26 cellular contexts compared by ENCODE assay signal in the genomic region with DNA sequence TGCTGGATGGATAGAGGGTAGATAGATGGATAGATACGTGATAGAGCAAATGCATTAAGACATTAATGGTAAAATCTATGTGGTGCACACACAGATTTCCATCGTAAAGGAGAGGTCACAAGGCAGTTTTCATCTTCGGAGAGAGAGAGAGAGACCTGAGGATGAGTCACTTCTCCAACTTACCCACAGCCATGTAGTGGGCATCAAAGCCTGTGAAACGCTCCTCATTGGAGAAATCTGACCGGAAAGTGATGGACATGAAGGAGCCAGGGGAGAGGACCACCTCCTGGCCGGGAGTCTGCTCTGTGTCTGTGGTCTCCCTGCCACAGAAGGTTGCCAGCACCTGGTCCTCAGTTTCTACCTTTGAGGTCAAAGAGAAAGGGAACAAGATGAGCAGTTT. TPM values are rescaled to one million over a fixed set of nuclear protein-coding genes. Genes with fewer than 3 reads are reported as not detected.
A peak's percentile ranks its signal among the peaks of the same experiment; 100 is the strongest.
DNase-seq lines count a peak whose midpoint lies in the region; ATAC-seq, FAIRE-seq and TF ChIP-seq lines count a peak whose summit lies in the region.
"Had no signal": no experiment of that assay in that cellular context is flagged by ENCODE, and none has a peak within 500 bp of the region (broad histone marks: within the 10 kb centered on the region; RNA-seq: fewer than 3 reads in every experiment).

No MANE protein-coding gene starts in this region.

- POLR2A ChIA-PET in K562 (lab: Yijun Ruan, JAX), result no interaction called here

- CTCF ChIA-PET in K562 (lab: Yijun Ruan, JAX; ENCODE audit: low intra/inter-chr PET ratio), result no interaction called here

- H3K4me2 ChIP-seq in GM23338 (no peak overlapping the region), K562 (ENCODE audit: insufficient read depth, low read length) (no peak overlapping the region)
- H3K4me2 ChIP-seq: A549; BLaER1 treated with 17β-estradiol and CSF1 and Interleukin-3, amounts not matched to agents 10 nM and 100 nM had no signal

- no TSS peak for BruUV-seq in K562 (replicated peaks; lab: Mats Ljungman, UMichigan)

- H3K27ac Mint-ChIP-seq in GM23338, result no peak overlapping the region
- H3K27ac Mint-ChIP-seq: CD4-positive, alpha-beta T cell; H9 had no signal

- no peaks in the 10 kb centered on the region for H3K27me3 Mint-ChIP-seq in GM23338 (ENCODE audit: insufficient read depth, low read depth, poor library complexity)

- TF ChIP-seq EP300 in K562 (IDR thresholded peaks at IDR 0.05; ENCODE audit: low read length), result no peak

- H3K4me1 Mint-ChIP-seq in GM23338, result peaks cover 6% of the 10 kb centered on the region; the same call in 2 of the 3 replicates

- no peak overlapping the region for H3K4me3 Mint-ChIP-seq in GM23338
- H3K4me3 Mint-ChIP-seq: CD4-positive, alpha-beta T cell; H9 had no signal

- ATAC-seq in GM23338, result no peak
- ATAC-seq in K562, result no peak
- no peak for ATAC-seq in right lobe of liver
- ATAC-seq: PC-3 had no signal

- TF ChIP-seq CTCF in GM23338 (conservative IDR thresholded peaks at IDR 0.05; ENCODE audit: low read depth in 2 of 2) (no peak), K562 (IDR thresholded peaks at IDR 0.05 in 2 of 3, conservative IDR thresholded peaks at IDR 0.05 in 1 of 3; ENCODE audit: insufficient read depth in 2 of 3, low read depth in 1 of 3, low read length in 3 of 3) (no peak), right lobe of liver (IDR thresholded peaks at IDR 0.05) (no peak), vagina (IDR thresholded peaks at IDR 0.05) (no peak), breast epithelium (IDR thresholded peaks at IDR 0.05) (no peak), tibial artery (IDR thresholded peaks at IDR 0.05) (no peak)

- intact Hi-C loops in K562 (cut with micrococcal nuclease) (no loop called here), right lobe of liver (cut with DNase I) (no loop called here), vagina (cut with DNase I) (no loop called here), breast epithelium (cut with DNase I; ENCODE audit: low total_unique reads) (no loop called here), tibial artery (cut with DNase I; ENCODE audit: low total_unique reads) (no loop called here)

- H3K4me1 ChIP-seq in GM23338 (ENCODE audit: insufficient read depth) (peaks cover 6% of the 10 kb centered on the region), K562 (replicated peaks in 1 of 2; ENCODE audit: control insufficient read depth in 2 of 2, insufficient read depth in 2 of 2, low read length in 2 of 2) (no peaks in the 10 kb centered on the region; a peak in 1 of 5 replicates), right lobe of liver (peaks cover 0 to 41% (median 13%) of the 10 kb centered on the region in 4 donors), vagina (peaks cover 40% of the 10 kb centered on the region), breast epithelium (no peaks in the 10 kb centered on the region), tibial artery (peaks cover 5 to 32% (median 18%) of the 10 kb centered on the region in 4 donors)
- H3K4me1 ChIP-seq: SJCRH30 had no signal

- H2AFZ ChIP-seq in GM23338, result 0 out of 2 replicates have a peak overlapping the region, but pooled peaks have one; percentile 63
- no peak overlapping the region for H2AFZ ChIP-seq in K562 (ENCODE audit: low read depth, low read length)

- no peak for TF ChIP-seq RAD21 in K562 (CRISPR knock-in tag; conservative IDR thresholded peaks at IDR 0.05 in 1 of 2, IDR thresholded peaks at IDR 0.05 in 1 of 2)

- H3K36me3 ChIP-seq in GM23338 (ENCODE audit: insufficient read depth) (no peaks in the 10 kb centered on the region), K562 (ENCODE audit: control insufficient read depth, insufficient read depth, low read length) (no peaks in the 10 kb centered on the region), right lobe of liver (peaks cover 0 to 48% (median 21%) of the 10 kb centered on the region in 4 donors), vagina (peaks cover 0 to 42% of the 10 kb centered on the region in 2 donors), breast epithelium (no peaks in the 10 kb centered on the region), tibial artery (no peaks in the 10 kb centered on the region)
- H3K36me3 ChIP-seq: BLaER1 treated with 17β-estradiol and CSF1 and Interleukin-3, amounts not matched to agents 10 nM and 100 nM; SJCRH30 had no signal

- in situ Hi-C loops in K562 (cut with MboI), result no loop called here

- H3K9me3 ChIP-seq in K562 (replicated peaks; ENCODE audit: control insufficient read depth, insufficient read depth, low read depth, low read length) (no peaks in the 10 kb centered on the region), right lobe of liver (no peaks in the 10 kb centered on the region), vagina (no peaks in the 10 kb centered on the region), breast epithelium (no peaks in the 10 kb centered on the region), tibial artery (no peaks in the 10 kb centered on the region)
- H3K9me3 ChIP-seq: A549; BLaER1 treated with 17β-estradiol and CSF1 and Interleukin-3, amounts not matched to agents 10 nM and 100 nM; SJCRH30 had no signal

- H4K20me1 ChIP-seq in GM23338 (replicated peaks; ENCODE audit: insufficient read depth), result no peaks in the 10 kb centered on the region
- H4K20me1 ChIP-seq in K562 (replicated peaks; ENCODE audit: control insufficient read depth, insufficient read depth, low read length), result no peaks in the 10 kb centered on the region
- H4K20me1 ChIP-seq: BLaER1 treated with 17β-estradiol and CSF1 and Interleukin-3, amounts not matched to agents 10 nM and 100 nM had no signal

- no peaks in the 10 kb centered on the region for H3F3A ChIP-seq in GM23338 (replicated peaks; ENCODE audit: low read depth)

- no peak overlapping the region for H3K9ac ChIP-seq in K562 (ENCODE audit: insufficient read depth in 1 of 2, low read depth in 2 of 2, low read length in 2 of 2)
- H3K9ac ChIP-seq: BLaER1 treated with 17β-estradiol and CSF1 and Interleukin-3, amounts not matched to agents 10 nM and 100 nM had no signal

- no peak for FAIRE-seq in K562 (lab: Jason Lieb, UNC)
- FAIRE-seq: A549, D721Med, G401.6 had no signal

- H3K4me3 ChIP-seq in GM23338, result no peak overlapping the region
- H3K4me3 ChIP-seq in K562, result no peak overlapping the region
- no peak overlapping the region for H3K4me3 ChIP-seq in right lobe of liver
- no peak overlapping the region for H3K4me3 ChIP-seq in vagina
- H3K4me3 ChIP-seq in breast epithelium, result no peak overlapping the region
- no peak overlapping the region for H3K4me3 ChIP-seq in tibial artery
- H3K4me3 ChIP-seq: A549; BLaER1 treated with 17β-estradiol and CSF1 and Interleukin-3, amounts not matched to agents 10 nM and 100 nM; SJCRH30 had no signal

- no peaks in the 10 kb centered on the region for H3K79me2 ChIP-seq in GM23338 (replicated peaks; ENCODE audit: insufficient read depth)
- H3K79me2 ChIP-seq in K562 (ENCODE audit: control insufficient read depth, insufficient read depth, low read length), result no peaks in the 10 kb centered on the region

- WGBS in K562 (ENCODE audit: insufficient coverage, low coverage, missing lambda C conversion rate), result 0% methylated on average over 6 of the region's 6 CpGs
- WGBS in right lobe of liver (ENCODE audit: insufficient coverage, low coverage, low lambda C conversion rate, missing lambda C conversion rate), result 100% methylated on average over 4 of the region's 6 CpGs

- no peaks in the 10 kb centered on the region for H3K27me3 ChIP-seq in GM23338 (ENCODE audit: insufficient read depth)
- H3K27me3 ChIP-seq in K562 (ENCODE audit: control insufficient read depth in 2 of 2, insufficient read depth in 2 of 2, low read length in 2 of 2), result peaks cover 0 to 9% of the 10 kb centered on the region in 2 experiments; a peak in 1 of 5 replicates
- H3K27me3 ChIP-seq in right lobe of liver, result no peaks in the 10 kb centered on the region
- H3K27me3 ChIP-seq in vagina, result no peaks in the 10 kb centered on the region
- H3K27me3 ChIP-seq in breast epithelium, result no peaks in the 10 kb centered on the region
- no peaks in the 10 kb centered on the region for H3K27me3 ChIP-seq in tibial artery
- H3K27me3 ChIP-seq: BLaER1 treated with 17β-estradiol and CSF1 and Interleukin-3, amounts not matched to agents 10 nM and 100 nM; SJCRH30 had no signal

- H3K36me3 Mint-ChIP-seq in GM23338 (ENCODE audit: low read depth), result no peaks in the 10 kb centered on the region

- no peaks in the 10 kb centered on the region for H3K9me1 ChIP-seq in K562 (ENCODE audit: control insufficient read depth, insufficient read depth, low read length)

- H3K27ac ChIP-seq in GM23338 (ENCODE audit: low read depth), result no peak overlapping the region
- H3K27ac ChIP-seq in K562 (ENCODE audit: extremely low read depth, low read depth, low read length), result no peak overlapping the region
- H3K27ac ChIP-seq in right lobe of liver, result peak overlapping the region in 2 of 3 donors; percentile 4 to 91
- H3K27ac ChIP-seq in vagina, result peak overlapping the region; percentile 72
- H3K27ac ChIP-seq in breast epithelium, result no peak overlapping the region
- no peak overlapping the region for H3K27ac ChIP-seq in tibial artery
- H3K27ac ChIP-seq: A549; BLaER1 treated with 17β-estradiol and CSF1 and Interleukin-3, amounts not matched to agents 10 nM and 100 nM; SJCRH30 had no signal

- DNase-seq in GM23338 (ENCODE audit: low spot score), result no peak
- no peak for DNase-seq in K562 (ENCODE audit: extremely low read depth in 1 of 4, low spot score in 3 of 4)
- no peak for DNase-seq in right lobe of liver
- DNase-seq in vagina (ENCODE audit: extremely low spot score in 2 of 2), result no peak
- DNase-seq in breast epithelium (ENCODE audit: low spot score in 2 of 2), result no peak
- DNase-seq in tibial artery, result no peak
- DNase-seq in DMS53 treated with DMSO at 0.1 percent for 48 hours (lab: John Stamatoyannopoulos, UW; ENCODE audit: unreplicated experiment), result no peak
- DNase-seq: AML-193; CD4-positive, alpha-beta T cell; H9; KG1; NCI-H1048; NCI-H1417; NCI-H1694; NCI-H2029 treated with DMSO at 0.1 percent for 48 hours; NCI-H446 treated with DMSO at 0.1 percent for 48 hours; NCI-H526; NCI-H82; NK-92 treated with Interleukin-12 subunit alpha and Interleukin-12 subunit beta, amount 100 ng/mL, for 24 hours; PC-3; SJCRH30 had no signal

- TF ChIP-seq POLR2A in K562 (conservative IDR thresholded peaks at IDR 0.05) (no peak), right lobe of liver (IDR thresholded peaks at IDR 0.05) (no peak), vagina (IDR thresholded peaks at IDR 0.05) (no peak), breast epithelium (IDR thresholded peaks at IDR 0.05) (no peak)

- no peaks in the 10 kb centered on the region for H3K9me2 ChIP-seq in GM23338 (ENCODE audit: insufficient read depth)

- no peaks in the 10 kb centered on the region for H3K9me3 Mint-ChIP-seq in GM23338
- H3K9me3 Mint-ChIP-seq: CD4-positive, alpha-beta T cell; H9 had no signal

RNA-seq across cellular contexts. Expression of a gene that starts 29.2 kb away (rescaled TPM):
- total RNA-seq in GM23338 (2014; rRNA removed; shearing (Covaris generic)), result 1.6 and 5.9 TPM in 2 replicates
- 1.4 and 3.0 TPM in 2 replicates for polyA plus RNA-seq in GM23338 (2016; fragmentation: Nextera tagmentation; extraction: Ambion mirVana)
- total RNA-seq in K562 (2011; cell fraction: chromatin; rRNA removed; ENCODE audit: low replicate concordance), result not detected in 2 replicates
- 0.33 TPM in 1 of 2 replicates, not detected in the other for total RNA-seq in K562 (2011; cell fraction: nucleolus; rRNA removed)
- total RNA-seq in K562 (2011; cell fraction: nucleoplasm; rRNA removed), result not detected in 2 replicates
- total RNA-seq in K562 (2014; rRNA removed), result 0.16 TPM in 1 of 2 replicates, not detected in the other
- total RNA-seq in K562 (2014; rRNA removed; fragmentation: Illumina TruSeq; extraction: Trizol), result 0.16 and 0.22 TPM in 2 replicates
- not detected in 2 replicates for total RNA-seq in K562 (2015; rRNA removed; fragmentation: Illumina TruSeq; extraction: Trizol)
- total RNA-seq in K562 (2021), result 0.13 and 0.22 TPM in 2 replicates
- 0.22 and 0.24 TPM in 2 replicates for polyA plus RNA-seq in K562 (2011; rRNA removed)
- 0.19 and 0.24 TPM in 2 replicates for polyA plus RNA-seq in K562 (2011; cell fraction: cytosol; rRNA removed)
- polyA plus RNA-seq in K562 (2011; cell fraction: nucleus; rRNA removed), result 0.14 TPM in 1 of 2 replicates, not detected in the other
- polyA plus RNA-seq in K562 (2012), result 0.09 and 1.6 TPM in 2 replicates
- polyA plus RNA-seq in K562 (2014; fragmentation: Illumina TruSeq; extraction: Trizol), result 0.03 and 0.24 TPM in 2 replicates
- polyA plus RNA-seq in K562 (2014; fragmentation: Nextera tagmentation; extraction: Ambion mirVana), result under 1 TPM; 0.18 to 0.24 TPM
- polyA plus RNA-seq in K562 (2014; rRNA removed), result not detected in 2 replicates
- polyA minus RNA-seq in K562 (2011; rRNA and poly(A)+ RNA removed), result 0.07 and 0.18 TPM in 2 replicates
- not detected in 2 replicates for polyA minus RNA-seq in K562 (2011; cell fraction: cytosol; rRNA and poly(A)+ RNA removed)
- not detected in 2 replicates for polyA minus RNA-seq in K562 (2011; cell fraction: nucleus; rRNA and poly(A)+ RNA removed)
- total RNA-seq in right lobe of liver, result 100 to 1,000 TPM in 5 of 6 experiments, 10 to 100 TPM in 1; 84.6 to 146 (median 114) TPM
- total RNA-seq in vagina, result 172 TPM
- 10 to 100 TPM in 1 of 3 donors, 1 to 10 TPM in 1, under 1 TPM in 1; 0.33 to 11.5 (median 1.3) TPM for total RNA-seq in breast epithelium
- total RNA-seq: CD4-positive, alpha-beta T cell; Daoy had no signal

Comparison
In these comparisons a context has a peak if more than half of its experiments do, and no peak if none do; other contexts are left out.
1. H3K27ac ChIP-seq: peak in right lobe of liver (2 of 3) and vagina (single experiment); none in GM23338 (single experiment), K562 (single experiment), breast epithelium (0 of 2) and tibial artery (0 of 2).
2. RNA of a gene that starts 29.2 kb away (total RNA-seq): 172 TPM in vagina (single experiment) and 84.6 to 146 TPM in right lobe of liver; 1.6 to 5.9 TPM in GM23338, 0.33 to 11.5 TPM in breast epithelium and 0.13 to 0.33 TPM in K562; every median in the first group is over 4 times any median in the second.